In the genomic region with DNA sequence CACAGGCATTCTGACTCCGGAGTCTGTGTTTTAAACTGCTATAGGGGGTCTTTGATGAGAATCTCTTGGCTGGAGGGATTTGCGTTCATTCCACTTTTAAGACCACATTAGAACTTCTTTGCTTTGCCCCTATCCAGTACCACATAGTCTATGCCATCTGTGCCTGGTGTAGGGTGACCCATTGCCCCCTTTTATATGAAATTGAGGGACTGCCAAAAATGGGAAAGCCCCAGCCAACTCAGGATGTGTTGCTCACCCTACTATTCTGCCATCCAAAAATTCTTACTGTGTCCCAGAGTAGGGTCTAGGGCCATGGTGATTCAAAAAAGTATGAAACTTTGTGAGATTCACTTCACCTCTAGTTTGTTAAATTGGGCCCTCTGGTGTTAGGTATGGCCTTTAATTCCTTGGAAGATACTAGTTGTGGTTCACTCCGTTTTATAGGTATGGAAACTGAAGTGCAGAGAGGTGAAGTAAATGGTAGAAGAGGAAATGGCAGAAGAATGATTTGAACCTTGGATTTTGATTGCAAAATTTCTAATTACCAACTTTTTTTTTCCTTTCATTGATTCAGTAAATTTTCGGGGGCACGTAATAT, we compare ENCODE assay signal across 9 cellular contexts. TPM values are rescaled to one million over a fixed set of nuclear protein-coding genes. Genes with fewer than 3 reads are reported as not detected.
A peak's percentile ranks its signal among the peaks of the same experiment; 100 is the strongest.
DNase-seq lines count a peak whose midpoint lies in the region; FAIRE-seq and TF ChIP-seq lines count a peak whose summit lies in the region.
"Had no signal": no experiment of that assay in that cellular context is flagged by ENCODE, and none has a peak within 500 bp of the region (broad histone marks: within the 10 kb centered on the region; RNA-seq: fewer than 3 reads in every experiment).

No MANE protein-coding gene starts in this region.

- peak overlapping the region; percentile 87 for H3K4me2 ChIP-seq in OCI-LY3 (ENCODE audit: low read length)

- H3K4me1 ChIP-seq in OCI-LY3 (ENCODE audit: low read length) = peaks cover 32% of the 10 kb centered on the region
- peaks cover 8% of the 10 kb centered on the region for H3K4me1 ChIP-seq in ovary (ENCODE audit: insufficient read depth)

- H3K27ac Mint-ChIP-seq in Calu3 (ENCODE audit: unreplicated experiment) (peak overlapping the region; percentile 18), endothelial cell (ENCODE audit: unreplicated experiment) (no peak overlapping the region)

- peaks cover 56% of the 10 kb centered on the region for H3K79me2 ChIP-seq in OCI-LY3 (ENCODE audit: low read length)

- H3K27me3 Mint-ChIP-seq in Calu3 (ENCODE audit: unreplicated experiment) (no peaks in the 10 kb centered on the region), endothelial cell (ENCODE audit: unreplicated experiment) (peaks cover 4% of the 10 kb centered on the region)

- H3K4me1 Mint-ChIP-seq in Calu3 (ENCODE audit: low read depth, unreplicated experiment) (peaks cover 18% of the 10 kb centered on the region), endothelial cell (ENCODE audit: unreplicated experiment) (peaks cover 13% of the 10 kb centered on the region)

- peaks cover 12% of the 10 kb centered on the region; the same call in 1 of the 2 replicates for H4K20me1 ChIP-seq in OCI-LY3 (ENCODE audit: insufficient read depth, low read length)

- H3K9me3 ChIP-seq in OCI-LY3 (ENCODE audit: insufficient read depth, low read length) (no peaks in the 10 kb centered on the region), ovary (no peaks in the 10 kb centered on the region)

- H3K36me3 Mint-ChIP-seq in Calu3 (ENCODE audit: insufficient read depth, unreplicated experiment) (peaks cover 15% of the 10 kb centered on the region), endothelial cell (ENCODE audit: low read depth, unreplicated experiment) (no peaks in the 10 kb centered on the region)

- peaks cover 18% of the 10 kb centered on the region for H3K36me3 ChIP-seq in OCI-LY3 (replicated peaks; ENCODE audit: low read depth, low read length)
- H3K36me3 ChIP-seq in ovary = no peaks in the 10 kb centered on the region

- CTCF ChIA-PET in Calu3 (lab: Charles Lee) = interaction anchor here (0.7 to 2.3 kb wide), 8 partner anchors 18 to 438 kb away, joined by 3 to 11 read pairs (median 6); no protein-coding TSS in a partner anchor

- no peak overlapping the region for H2AFZ ChIP-seq in OCI-LY3 (ENCODE audit: low read depth, low read length)

- H3K4me3 Mint-ChIP-seq in Calu3 (ENCODE audit: low read depth, unreplicated experiment) (peak overlapping the region; percentile 69), endothelial cell (ENCODE audit: unreplicated experiment) (peak overlapping the region; percentile 88)

- no peak for TF ChIP-seq EP300 in ovary (IDR thresholded peaks at IDR 0.05)

- no peak overlapping the region for H3K27ac ChIP-seq in OCI-LY3 (ENCODE audit: low read length)
- no peak overlapping the region for H3K27ac ChIP-seq in ovary

- no peak for TF ChIP-seq POLR2A in ovary (IDR thresholded peaks at IDR 0.05)
- TF ChIP-seq POLR2A in H54 (IDR thresholded peaks at IDR 0.05; ENCODE audit: low read depth, low read length) = no peak

- intact Hi-C loops in Calu3 (cut with micrococcal nuclease; ENCODE audit: unreplicated experiment) = no loop called here
- intact Hi-C loops in ovary (cut with DNase I) = no loop called here

- TF ChIP-seq CTCF in Calu3 (IDR thresholded peaks at IDR 0.05; ENCODE audit: unreplicated experiment) (no peak), OCI-LY3 (IDR thresholded peaks at IDR 0.05; ENCODE audit: low read depth, low read length) (no peak), endothelial cell (IDR thresholded peaks at IDR 0.05; ENCODE audit: unreplicated experiment) (no peak), ovary (IDR thresholded peaks at IDR 0.05) (no peak), GM20000 (IDR thresholded peaks at IDR 0.05; ENCODE audit: extremely low read depth, missing control alignments) (no peak)

- H3K9me3 Mint-ChIP-seq in Calu3 (ENCODE audit: low read depth, unreplicated experiment) (no peaks in the 10 kb centered on the region), endothelial cell (ENCODE audit: unreplicated experiment) (no peaks in the 10 kb centered on the region)

- DNase-seq in Calu3 = no peak
- no peak for DNase-seq in endothelial cell (ENCODE audit: low spot score)
- DNase-seq in ovary = no peak
- no peak for DNase-seq in ecto neural progenitor cell (ENCODE audit: low spot score)
- DNase-seq in H54 (ENCODE audit: insufficient read length, low spot score) = no peak
- DNase-seq in GM20000 (ENCODE audit: low spot score) = no peak
- DNase-seq in activated CD4-positive, CD25-positive, alpha-beta regulatory T cell treated with anti-CD3 and anti-CD28 coated beads, Interleukin-2, amount 50 U/mL, for 72 hours = no peak

- BruUV-seq in Calu3 (replicated peaks; lab: Mats Ljungman, UMichigan) = TSS peak; percentile 51

- H3K27me3 ChIP-seq in OCI-LY3 (ENCODE audit: low read depth, low read length) = peaks cover 7% of the 10 kb centered on the region
- no peaks in the 10 kb centered on the region for H3K27me3 ChIP-seq in ovary

- WGBS in ovary, 3 donors = 57 to 75% (median 59%) methylated on average over 5 of the region's 5 CpGs

- no peak for FAIRE-seq in H54 (lab: Jason Lieb, UNC)

- peak overlapping the region; percentile 82 for H3K9ac ChIP-seq in OCI-LY3 (ENCODE audit: low read length)

- peak overlapping the region; percentile 84 for H3K4me3 ChIP-seq in OCI-LY3 (ENCODE audit: low read length)
- H3K4me3 ChIP-seq in ovary = peak overlapping the region; percentile 74

RNA-seq across cellular contexts. Expression of gene PFDN4, which starts 1.4 kb away (rescaled TPM):
- total RNA-seq in Calu3 (2022) (61.8 TPM in 2 replicates), endothelial cell (ENCODE audit: unreplicated experiment) (43.7 TPM), ovary (100 to 1,000 TPM in 1 of 7 donors, 10 to 100 TPM in 6; 22.2 to 168 (median 32.2) TPM)
- 10 to 100 TPM; 78.0 to 84.5 TPM for polyA plus RNA-seq in ovary

RNA-seq across cellular contexts. Expression of gene CYP24A1, which starts 35.5 kb away (rescaled TPM):
- total RNA-seq in Calu3 (2022) = 393 and 665 TPM in 2 replicates
- not detected for total RNA-seq in endothelial cell (ENCODE audit: unreplicated experiment)
- total RNA-seq in ovary = 1 to 10 TPM in 1 of 7 donors, under 1 TPM in 1, not detected in 5; 0.15 to 3.7 TPM
- polyA plus RNA-seq in ovary = not detected
- total RNA-seq: temporal lobe had no signal

Comparison
In these comparisons a context has a peak if more than half of its experiments do, and no peak if none do; other contexts are left out.
1. RNA of gene CYP24A1, which starts 35.5 kb away (total RNA-seq): 393 to 665 TPM in Calu3; not detected in endothelial cell (single experiment) and 0.15 to 3.7 TPM in ovary; every median in the first group is over 10 times any median in the second.